In the genomic region with DNA sequence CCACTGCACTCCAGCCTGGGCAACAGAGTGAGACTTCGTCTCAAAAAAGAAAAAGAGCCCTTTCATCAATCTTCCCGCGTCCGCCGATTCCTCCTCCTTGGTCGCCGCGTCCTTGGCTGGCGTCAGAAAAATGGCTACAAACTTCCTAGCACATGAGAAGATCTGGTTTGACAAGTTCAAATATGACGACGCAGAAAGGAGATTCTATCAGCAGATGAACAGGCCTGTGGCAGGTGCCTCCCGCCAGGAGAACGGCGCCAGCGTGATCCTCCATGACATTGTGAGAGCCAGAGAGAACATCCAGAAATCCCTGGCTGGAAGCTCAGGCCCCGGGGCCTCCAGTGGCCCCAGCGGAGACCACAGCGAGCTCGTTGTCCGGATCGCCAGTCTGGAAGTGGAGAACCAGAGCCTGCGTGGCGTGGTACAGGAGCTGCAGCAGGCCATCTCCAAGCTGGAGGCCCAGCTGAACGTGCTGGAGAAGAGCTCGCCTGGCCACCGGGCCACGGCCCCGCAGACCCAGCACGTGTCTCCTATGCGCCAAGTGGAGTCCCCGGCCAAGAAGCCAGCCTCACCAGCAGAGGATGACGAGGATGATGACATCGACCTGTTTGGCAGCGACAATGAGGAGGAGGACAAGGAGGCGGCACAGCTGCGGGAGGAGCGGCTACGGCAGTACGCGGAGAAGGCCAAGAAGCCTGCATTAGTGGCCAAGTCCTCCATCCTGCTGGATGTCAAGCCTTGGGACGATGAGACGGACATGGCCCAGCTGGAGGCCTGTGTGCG, we compare ENCODE assay signal across 19 cellular contexts. TPM values are rescaled to one million over a fixed set of nuclear protein-coding genes. Genes with fewer than 3 reads are reported as not detected.
A peak's percentile ranks its signal among the peaks of the same experiment; 100 is the strongest.
DNase-seq lines count a peak whose midpoint lies in the region; ATAC-seq lines count a peak whose summit lies in the region.
"Had no signal": no experiment of that assay in that cellular context is flagged by ENCODE, and none has a peak within 500 bp of the region (broad histone marks: within the 10 kb centered on the region; RNA-seq: fewer than 3 reads in every experiment).

No MANE protein-coding gene starts in this region.

- no peak for DNase-seq in CD8-positive, alpha-beta memory T cell
- DNase-seq in T-helper 17 cell (no peak), mesenchymal stem cell (no peak), NCI-H82 (lab: John Stamatoyannopoulos, UW) (no peak), medulla oblongata (ENCODE audit: extremely low spot score) (no peak)
- DNase-seq: activated T-cell treated with anti-CD3 and anti-CD28 coated beads for 4 hours, COR-L47, HCEC 1CT, head of caudate nucleus, NCI-H1105 treated with DMSO at 0.1 percent for 48 hours, NCI-H2081 treated with DMSO at 0.1 percent for 48 hours, posterior cingulate gyrus had no signal

- no peak overlapping the region for H2BK15ac ChIP-seq in mesenchymal stem cell (ENCODE audit: low read depth, poor library complexity, severe bottlenecking)

- H3K36me3 Mint-ChIP-seq in CD8-positive, alpha-beta memory T cell = peaks cover 0 to 4% (median 0%) of the 10 kb centered on the region in 3 donors
- no peaks in the 10 kb centered on the region for H3K36me3 Mint-ChIP-seq in T-helper 17 cell (ENCODE audit: low read depth)
- H3K36me3 Mint-ChIP-seq: activated naive CD4-positive, alpha-beta T cell treated with anti-CD3 and anti-CD28 coated beads, Interleukin-2, amount 50 U/mL, for 72 hours had no signal

- H3K27ac Mint-ChIP-seq in CD8-positive, alpha-beta memory T cell = no peak overlapping the region
- H3K27ac Mint-ChIP-seq in T-helper 17 cell = no peak overlapping the region
- H3K27ac Mint-ChIP-seq: activated naive CD4-positive, alpha-beta T cell treated with anti-CD3 and anti-CD28 coated beads, Interleukin-2, amount 50 U/mL, for 72 hours; stimulated activated naive CD8-positive, alpha-beta T cell treated with anti-CD3 and anti-CD28 coated beads, Interleukin-15, Interleukin-2, amounts not matched to agents 100 ng/mL and 50 ng/mL, for 24 hours had no signal

- H3K9ac ChIP-seq in mesenchymal stem cell (ENCODE audit: low read length) = no peak overlapping the region

- no peak overlapping the region for H4K8ac ChIP-seq in mesenchymal stem cell (ENCODE audit: low read length)

- no peaks in the 10 kb centered on the region for H3K27me3 ChIP-seq in CD8-positive, alpha-beta memory T cell (ENCODE audit: insufficient read depth, low read length, poor library complexity, severe bottlenecking)
- peaks cover 3 to 6% of the 10 kb centered on the region in 2 experiments for H3K27me3 ChIP-seq in mesenchymal stem cell (ENCODE audit: control insufficient read depth in 1 of 2, insufficient read depth in 1 of 2, low read length in 2 of 2)
- H3K27me3 ChIP-seq: upper lobe of left lung had no signal

- no peak overlapping the region for H3K14ac ChIP-seq in mesenchymal stem cell (ENCODE audit: low read length in 2 of 2)

- no peak overlapping the region for H3K23ac ChIP-seq in mesenchymal stem cell (ENCODE audit: low read length in 2 of 2)

- H3K4me2 ChIP-seq in mesenchymal stem cell (ENCODE audit: low read length, poor library complexity, severe bottlenecking) = no peak overlapping the region

- no peak overlapping the region for H2AFZ ChIP-seq in mesenchymal stem cell (ENCODE audit: low read depth, low read length)

- POLR2A ChIA-PET in CD8-positive, alpha-beta memory T cell (lab: Charles Lee) = interaction anchor here (0.6 to 3.6 kb wide), 4 partner anchors 22 to 188 kb away, joined by 3 to 17 read pairs (median 10); a partner anchor contains a TSS

- no peak overlapping the region for H3K4me3 ChIP-seq in CD8-positive, alpha-beta memory T cell (ENCODE audit: low read length)
- no peak overlapping the region for H3K4me3 ChIP-seq in mesenchymal stem cell (ENCODE audit: insufficient read depth in 1 of 2, low read depth in 1 of 2, low read length in 2 of 2)
- H3K4me3 ChIP-seq: coronary artery had no signal

- 95% methylated on average over 43 of the region's 43 CpGs for WGBS in mesenchymal stem cell

- ATAC-seq in T-helper 17 cell (no peak), GM21529 (IDR thresholded peaks at IDR 0.05; ENCODE audit: unreplicated experiment) (no peak)
- ATAC-seq: activated naive CD4-positive, alpha-beta T cell treated with anti-CD3 and anti-CD28 coated beads, Interleukin-2, amount 50 U/mL, for 72 hours had no signal

- H2BK5ac ChIP-seq in mesenchymal stem cell (ENCODE audit: low read depth, low read length, poor library complexity, severe bottlenecking) = no peak overlapping the region

- CTCF ChIA-PET in CD8-positive, alpha-beta memory T cell (lab: Charles Lee) = interaction anchor here (0.7 to 6.6 kb wide), 11 partner anchors 11 to 195 kb away, joined by 3 to 67 read pairs (median 7); a partner anchor contains a TSS

- no peak overlapping the region for H3K27ac ChIP-seq in CD8-positive, alpha-beta memory T cell (ENCODE audit: low read depth, low read length)
- no peak overlapping the region for H3K27ac ChIP-seq in mesenchymal stem cell (ENCODE audit: low read length, poor library complexity, severe bottlenecking)
- H3K27ac ChIP-seq: coronary artery had no signal

- no peaks in the 10 kb centered on the region for H3K36me3 ChIP-seq in CD8-positive, alpha-beta memory T cell (ENCODE audit: insufficient read depth, low read length)
- H3K36me3 ChIP-seq in mesenchymal stem cell (ENCODE audit: control insufficient read depth in 1 of 2, insufficient read depth in 2 of 2, low read depth in 1 of 2, low read length in 2 of 2) = no peaks in the 10 kb centered on the region
- H3K36me3 ChIP-seq: upper lobe of left lung had no signal

- H2AK5ac ChIP-seq in mesenchymal stem cell (ENCODE audit: low read length, severe bottlenecking) = no peak overlapping the region

- H3K4me1 Mint-ChIP-seq in CD8-positive, alpha-beta memory T cell = peaks cover 7 to 29% (median 15%) of the 10 kb centered on the region in 3 donors
- peaks cover 18% of the 10 kb centered on the region for H3K4me1 Mint-ChIP-seq in T-helper 17 cell

- H2BK120ac ChIP-seq in mesenchymal stem cell (ENCODE audit: low read depth, low read length) = no peak overlapping the region

- peaks cover 0 to 2% of the 10 kb centered on the region in 2 donors for H3K27me3 Mint-ChIP-seq in CD8-positive, alpha-beta memory T cell
- H3K27me3 Mint-ChIP-seq in T-helper 17 cell = peaks cover 7% of the 10 kb centered on the region

- no peak overlapping the region for H3K18ac ChIP-seq in mesenchymal stem cell (ENCODE audit: low read depth in 1 of 2, low read length in 2 of 2)

- H3K4me3 Mint-ChIP-seq in CD8-positive, alpha-beta memory T cell = peak overlapping the region in 5 of 7 donors; percentile 5 to 81 (median 27)
- H3K4me3 Mint-ChIP-seq in T-helper 17 cell = peak overlapping the region; percentile 58
- H3K4me3 Mint-ChIP-seq: stimulated activated naive CD8-positive, alpha-beta T cell treated with anti-CD3 and anti-CD28 coated beads, Interleukin-15, Interleukin-2, amounts not matched to agents 100 ng/mL and 50 ng/mL, for 24 hours had no signal

- peaks cover 2% of the 10 kb centered on the region for H3K79me1 ChIP-seq in mesenchymal stem cell (replicated peaks; ENCODE audit: low read length, poor library complexity, severe bottlenecking)

- peaks cover 31% of the 10 kb centered on the region for H3K4me1 ChIP-seq in CD8-positive, alpha-beta memory T cell (ENCODE audit: insufficient read depth, low read length)
- H3K4me1 ChIP-seq in mesenchymal stem cell (ENCODE audit: control insufficient read depth, insufficient read depth, low read depth, low read length) = peaks cover 29% of the 10 kb centered on the region

- H3K9me3 ChIP-seq in CD8-positive, alpha-beta memory T cell (ENCODE audit: low read length) = no peaks in the 10 kb centered on the region
- H3K9me3 ChIP-seq in T-helper 17 cell (ENCODE audit: control insufficient read depth, low read length, poor library complexity, severe bottlenecking) (no peaks in the 10 kb centered on the region), mesenchymal stem cell (ENCODE audit: control insufficient read depth, low read length) (no peaks in the 10 kb centered on the region)
- H3K9me3 ChIP-seq: upper lobe of left lung had no signal

- H3K9me3 Mint-ChIP-seq in CD8-positive, alpha-beta memory T cell = no peaks in the 10 kb centered on the region
- H3K9me3 Mint-ChIP-seq: activated naive CD4-positive, alpha-beta T cell treated with anti-CD3 and anti-CD28 coated beads, Interleukin-2, amount 50 U/mL, for 72 hours; stimulated activated naive CD8-positive, alpha-beta T cell treated with anti-CD3 and anti-CD28 coated beads, Interleukin-15, Interleukin-2, amounts not matched to agents 100 ng/mL and 50 ng/mL, for 24 hours had no signal

- H3K4ac ChIP-seq in mesenchymal stem cell (ENCODE audit: low read depth in 1 of 2, low read length in 2 of 2) = no peak overlapping the region

- H4K91ac ChIP-seq in mesenchymal stem cell (ENCODE audit: low read length) = peak overlapping the region; percentile 45

- H2BK12ac ChIP-seq in mesenchymal stem cell (ENCODE audit: low read length in 2 of 2) = no peak overlapping the region

RNA-seq across cellular contexts. Expression of a gene that starts 2.1 kb away (rescaled TPM):
- total RNA-seq in CD8-positive, alpha-beta memory T cell = 1 to 10 TPM in 1 of 2 experiments, under 1 TPM in 1; 1.00 to 1.2 TPM
- 2.1 TPM for polyA plus RNA-seq in CD8-positive, alpha-beta memory T cell
- total RNA-seq in T-helper 17 cell = 1 to 10 TPM in 1 of 2 donors, under 1 TPM in 1; 0.65 to 1.3 TPM
- polyA plus RNA-seq in mesenchymal stem cell (2013, experiment 1 of 2) = 0.68 TPM
- 0.47 TPM for polyA plus RNA-seq in mesenchymal stem cell (2013, experiment 2 of 2)

RNA-seq across cellular contexts. Expression of a gene that starts 8.6 kb away (rescaled TPM):
- not detected for total RNA-seq in CD8-positive, alpha-beta memory T cell
- not detected for polyA plus RNA-seq in CD8-positive, alpha-beta memory T cell
- total RNA-seq in T-helper 17 cell = not detected
- 0.43 TPM for polyA plus RNA-seq in mesenchymal stem cell (2013, experiment 1 of 2)
- polyA plus RNA-seq in mesenchymal stem cell (2013, experiment 2 of 2) = 0.51 TPM
- total RNA-seq: activated naive CD4-positive, alpha-beta T cell treated with anti-CD3 and anti-CD28 coated beads, Interleukin-2, amount 50 U/mL, for 72 hours; NCI-H460 had no signal

RNA-seq across cellular contexts. Expression of a gene that starts 15.1 kb away (rescaled TPM):
- under 1 TPM in 1 of 2 experiments, not detected in 1; 0.42 TPM for total RNA-seq in CD8-positive, alpha-beta memory T cell
- polyA plus RNA-seq in CD8-positive, alpha-beta memory T cell = not detected
- total RNA-seq in T-helper 17 cell = under 1 TPM; 0.22 to 0.31 TPM
- polyA plus RNA-seq in mesenchymal stem cell (2013, experiment 1 of 2) = not detected
- not detected for polyA plus RNA-seq in mesenchymal stem cell (2013, experiment 2 of 2)
- total RNA-seq: activated naive CD4-positive, alpha-beta T cell treated with anti-CD3 and anti-CD28 coated beads, Interleukin-2, amount 50 U/mL, for 72 hours; lower leg skin; NCI-H460 had no signal

RNA-seq across cellular contexts. Expression of a gene that starts 20.1 kb away (rescaled TPM):
- total RNA-seq in CD8-positive, alpha-beta memory T cell = 100 to 1,000 TPM in 1 of 2 experiments, 10 to 100 TPM in 1; 97.8 to 105 TPM
- 2.8 TPM for polyA plus RNA-seq in CD8-positive, alpha-beta memory T cell
- total RNA-seq in T-helper 17 cell = 10 to 100 TPM; 24.8 to 25.3 TPM
- 27.9 TPM for polyA plus RNA-seq in mesenchymal stem cell (2013, experiment 1 of 2)
- polyA plus RNA-seq in mesenchymal stem cell (2013, experiment 2 of 2) = 26.5 TPM

RNA-seq across cellular contexts. Expression of a gene that starts 38.9 kb away (rescaled TPM):
- total RNA-seq in CD8-positive, alpha-beta memory T cell = 10 to 100 TPM; 71.4 to 73.6 TPM
- polyA plus RNA-seq in CD8-positive, alpha-beta memory T cell = 83.4 TPM
- total RNA-seq in T-helper 17 cell = 10 to 100 TPM; 39.6 to 51.6 TPM
- 7.5 TPM for polyA plus RNA-seq in mesenchymal stem cell (2013, experiment 1 of 2)
- polyA plus RNA-seq in mesenchymal stem cell (2013, experiment 2 of 2) = 7.9 TPM
